9 cellular contexts compared by ENCODE assay signal in genomic region chr20:36344517-36345132, GRCh38. TPM values are rescaled to one million over a fixed set of nuclear protein-coding genes. Genes with fewer than 3 reads are reported as not detected.
DNase-seq lines count a peak whose midpoint lies in the region; ATAC-seq and TF ChIP-seq lines count a peak whose summit lies in the region.
"Had no signal": no experiment of that assay in that cellular context is flagged by ENCODE, and none has a peak within 500 bp of the region (broad histone marks: within the 10 kb centered on the region; RNA-seq: fewer than 3 reads in every experiment).

No MANE protein-coding gene starts in this region.

- intact Hi-C loops in left lung (cut with DNase I): no loop called here

- ATAC-seq in left lung (peak; percentile 84), omental fat pad (ENCODE audit: low FRiP score) (no peak)

- H3K9me3 ChIP-seq in left lung: no peaks in the 10 kb centered on the region
- H3K9me3 ChIP-seq: sigmoid colon had no signal

- in situ Hi-C loops in astrocyte of the cerebellum (cut with HindIII; ENCODE audit: low sequenced_read_pairs): no loop called here

- no peaks in the 10 kb centered on the region for H3K4me1 ChIP-seq in left lung
- H3K4me1 ChIP-seq: sigmoid colon had no signal

- no peaks in the 10 kb centered on the region for H3K36me3 ChIP-seq in left lung
- H3K36me3 ChIP-seq: sigmoid colon had no signal

- no peak overlapping the region for H3K27ac ChIP-seq in left lung
- H3K27ac ChIP-seq: sigmoid colon had no signal

- DNase-seq in CMK (ENCODE audit: low read depth) (peak; percentile 4), HuH-7 (ENCODE audit: low spot score) (peak; percentile 77), astrocyte of the cerebellum (ENCODE audit: low read depth) (peak; percentile 33), left lung (peak in 1 of 2 donors; percentile 23), NCI-H446 treated with DMSO at 0.1 percent for 48 hours (lab: John Stamatoyannopoulos, UW) (no peak), omental fat pad (ENCODE audit: low spot score) (no peak), NCI-H1417 (lab: John Stamatoyannopoulos, UW) (no peak), DMS79 (lab: John Stamatoyannopoulos, UW) (no peak)
- DNase-seq: sigmoid colon had no signal

- H3K4me3 ChIP-seq in astrocyte of the cerebellum (ENCODE audit: low read depth, low read length): no peak overlapping the region
- no peak overlapping the region for H3K4me3 ChIP-seq in left lung
- H3K4me3 ChIP-seq: sigmoid colon had no signal

- peaks cover 0 to 35% of the 10 kb centered on the region in 2 donors for H3K27me3 ChIP-seq in left lung

- TF ChIP-seq CTCF in astrocyte of the cerebellum (IDR thresholded peaks at IDR 0.05; ENCODE audit: low read depth, low read length, missing control alignments) (no peak), left lung (IDR thresholded peaks at IDR 0.05) (no peak), omental fat pad (IDR thresholded peaks at IDR 0.05) (no peak)

RNA-seq across cellular contexts. Expression of gene DLGAP4, which starts 38.5 kb away (rescaled TPM):
- total RNA-seq in left lung: 10 to 100 TPM; 61.5 to 72.7 TPM
- total RNA-seq in omental fat pad: 10 to 100 TPM; 26.0 to 42.6 (median 30.7) TPM

Comparison
In these comparisons a context has a peak if more than half of its experiments do, and no peak if none do; other contexts are left out.
1. DNase-seq: peak in CMK (single experiment), HuH-7 (single experiment) and astrocyte of the cerebellum (single experiment); none in NCI-H446 treated with DMSO at 0.1 percent for 48 hours (single experiment), omental fat pad (single experiment), NCI-H1417 (0 of 3) and DMS79 (single experiment).